ENCODE assay signal across 2 cellular contexts in the genomic region with DNA sequence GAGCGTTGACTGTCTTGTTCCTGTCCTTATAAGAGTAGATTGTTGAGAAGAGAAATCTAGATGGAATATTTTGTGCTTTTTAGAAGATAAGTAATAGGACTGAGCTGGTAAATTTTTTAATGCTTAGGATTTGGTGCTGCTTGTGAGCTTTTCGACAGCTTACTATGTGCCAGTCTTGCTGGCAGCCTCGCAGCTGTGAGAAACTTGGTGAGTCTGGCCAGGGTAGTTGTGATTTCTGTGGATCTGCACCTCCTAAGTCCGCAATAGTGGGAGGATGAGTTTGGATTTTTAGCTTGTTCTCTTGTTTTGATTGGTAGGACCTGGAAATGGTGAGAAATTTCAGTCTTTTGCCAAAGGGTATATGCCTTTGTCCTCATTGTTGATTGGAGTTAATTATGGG.
TF ChIP-seq lines count a peak whose summit lies in the region.

No MANE protein-coding gene starts in this region.

TF ChIP-seq in GM12878, 131 proteins besides CTCF, POLR2A, EP300 and RAD21:
- no peak for TF ChIP-seq ZBED1 (IDR thresholded peaks at IDR 0.05; ENCODE audit: borderline replicate concordance)
- TF ChIP-seq STAT3 (IDR thresholded peaks at IDR 0.05; ENCODE audit: low read depth, low read length): no peak
- TF ChIP-seq MEF2B (IDR thresholded peaks at IDR 0.05; ENCODE audit: partially characterized antibody, poor library complexity, severe bottlenecking): no peak
- no peak for TF ChIP-seq MAX (IDR thresholded peaks at IDR 0.05; ENCODE audit: low read depth, low read length)
- no peak for TF ChIP-seq MEF2A (IDR thresholded peaks at IDR 0.05; ENCODE audit: insufficient read depth, low read depth, low read length)

TF ChIP-seq in GM12891, 5 proteins besides CTCF, POLR2A, EP300 and RAD21:
- TF ChIP-seq POLR2AphosphoS5 (IDR thresholded peaks at IDR 0.05; ENCODE audit: low read depth, low read length): no peak
- no peak for TF ChIP-seq SPI1 (IDR thresholded peaks at IDR 0.05; ENCODE audit: low read depth, low read length)
- TF ChIP-seq TAF1 (IDR thresholded peaks at IDR 0.05; ENCODE audit: low read depth, low read length): no peak
- no peak for TF ChIP-seq POU2F2 (IDR thresholded peaks at IDR 0.05; ENCODE audit: low read depth, low read length)
- no peak for TF ChIP-seq PAX5 (IDR thresholded peaks at IDR 0.05; ENCODE audit: insufficient read depth, low read length, severe bottlenecking)
